2 cellular contexts compared by ENCODE assay signal in the genomic region with DNA sequence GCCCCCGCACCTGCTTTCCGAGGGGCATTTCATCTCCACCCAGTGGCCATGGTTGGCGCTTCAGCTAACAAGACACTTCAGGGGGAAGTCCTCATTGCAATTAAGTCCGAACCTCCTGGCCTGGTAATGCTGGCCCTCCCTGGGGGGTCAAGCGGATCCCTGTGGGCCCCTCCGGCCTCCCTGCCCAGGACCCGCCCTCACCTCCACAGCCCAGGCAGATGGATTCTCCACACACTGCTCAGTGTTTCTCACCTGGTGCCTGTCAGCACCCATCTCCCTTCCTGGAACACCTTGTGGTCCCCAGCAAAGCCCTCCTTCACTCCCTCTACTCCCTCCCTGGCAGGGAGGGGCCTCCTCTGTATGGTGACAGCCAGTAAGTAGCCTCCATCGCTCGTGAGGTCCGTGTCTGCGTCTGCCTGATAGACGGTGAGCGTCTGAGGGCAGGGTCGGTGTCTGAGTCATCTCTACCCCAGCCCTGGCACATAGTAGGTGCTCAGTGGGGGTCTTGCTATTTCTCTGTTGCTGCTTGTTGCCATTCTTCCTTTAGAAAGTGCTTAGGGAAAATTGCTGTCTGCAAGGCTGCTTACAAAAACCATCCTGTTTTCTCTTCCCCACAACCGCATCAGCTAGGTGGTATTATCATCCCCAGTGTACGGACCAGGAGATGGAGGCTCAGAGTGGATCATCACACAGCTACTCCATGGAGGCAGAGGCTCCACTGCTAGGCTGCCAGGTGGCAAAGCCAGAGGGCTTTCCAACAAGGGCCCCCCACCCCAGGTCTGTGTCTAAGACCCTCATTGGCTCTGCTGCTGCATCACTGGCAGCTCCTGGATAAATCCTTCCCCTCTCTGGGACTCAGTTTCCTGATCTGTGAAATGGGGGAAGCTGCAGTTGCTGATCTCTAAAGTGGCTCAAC.
TF ChIP-seq lines count a peak whose summit lies in the region.

No MANE protein-coding gene starts in this region.

TF ChIP-seq in HEK293, 187 proteins besides CTCF, POLR2A, EP300 and RAD21:
- TF ChIP-seq, protein P1, sequence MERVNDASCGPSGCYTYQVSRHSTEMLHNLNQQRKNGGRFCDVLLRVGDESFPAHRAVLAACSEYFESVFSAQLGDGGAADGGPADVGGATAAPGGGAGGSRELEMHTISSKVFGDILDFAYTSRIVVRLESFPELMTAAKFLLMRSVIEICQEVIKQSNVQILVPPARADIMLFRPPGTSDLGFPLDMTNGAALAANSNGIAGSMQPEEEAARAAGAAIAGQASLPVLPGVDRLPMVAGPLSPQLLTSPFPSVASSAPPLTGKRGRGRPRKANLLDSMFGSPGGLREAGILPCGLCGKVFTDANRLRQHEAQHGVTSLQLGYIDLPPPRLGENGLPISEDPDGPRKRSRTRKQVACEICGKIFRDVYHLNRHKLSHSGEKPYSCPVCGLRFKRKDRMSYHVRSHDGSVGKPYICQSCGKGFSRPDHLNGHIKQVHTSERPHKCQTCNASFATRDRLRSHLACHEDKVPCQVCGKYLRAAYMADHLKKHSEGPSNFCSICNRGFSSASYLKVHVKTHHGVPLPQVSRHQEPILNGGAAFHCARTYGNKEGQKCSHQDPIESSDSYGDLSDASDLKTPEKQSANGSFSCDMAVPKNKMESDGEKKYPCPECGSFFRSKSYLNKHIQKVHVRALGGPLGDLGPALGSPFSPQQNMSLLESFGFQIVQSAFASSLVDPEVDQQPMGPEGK (tag by site-specific recombination; IDR thresholded peaks at IDR 0.05), result 0 out of 2 replicates have a peak, but pooled peaks have one; percentile 28
- TF ChIP-seq, protein P2, sequence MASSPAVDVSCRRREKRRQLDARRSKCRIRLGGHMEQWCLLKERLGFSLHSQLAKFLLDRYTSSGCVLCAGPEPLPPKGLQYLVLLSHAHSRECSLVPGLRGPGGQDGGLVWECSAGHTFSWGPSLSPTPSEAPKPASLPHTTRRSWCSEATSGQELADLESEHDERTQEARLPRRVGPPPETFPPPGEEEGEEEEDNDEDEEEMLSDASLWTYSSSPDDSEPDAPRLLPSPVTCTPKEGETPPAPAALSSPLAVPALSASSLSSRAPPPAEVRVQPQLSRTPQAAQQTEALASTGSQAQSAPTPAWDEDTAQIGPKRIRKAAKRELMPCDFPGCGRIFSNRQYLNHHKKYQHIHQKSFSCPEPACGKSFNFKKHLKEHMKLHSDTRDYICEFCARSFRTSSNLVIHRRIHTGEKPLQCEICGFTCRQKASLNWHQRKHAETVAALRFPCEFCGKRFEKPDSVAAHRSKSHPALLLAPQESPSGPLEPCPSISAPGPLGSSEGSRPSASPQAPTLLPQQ (tag by site-specific recombination; IDR thresholded peaks at IDR 0.05), result peak; percentile 27; the same call in 1 of the 2 replicates
- TF ChIP-seq ZNF16 (tag by site-specific recombination; IDR thresholded peaks at IDR 0.05; ENCODE audit: low read depth) (no peak), SP2 (tag by site-specific recombination; IDR thresholded peaks at IDR 0.05) (peak; percentile 20), ZIC2 (tag by site-specific recombination; IDR thresholded peaks at IDR 0.05) (0 out of 2 replicates have a peak, but pooled peaks have one; percentile 8), ZBTB21 (tag by site-specific recombination; IDR thresholded peaks at IDR 0.05) (no peak), ZFP69B (tag by site-specific recombination; IDR thresholded peaks at IDR 0.05) (0 out of 2 replicates have a peak, but pooled peaks have one; percentile 20), ZNF501 (tag by site-specific recombination; IDR thresholded peaks at IDR 0.05) (no peak), ZNF19 (tag by site-specific recombination; IDR thresholded peaks at IDR 0.05; ENCODE audit: low read depth) (no peak), ZNF560 (tag by site-specific recombination; IDR thresholded peaks at IDR 0.05; ENCODE audit: borderline replicate concordance) (no peak), ZNF394 (tag by site-specific recombination; IDR thresholded peaks at IDR 0.05; ENCODE audit: borderline replicate concordance) (peak; percentile 95), GLIS1 (tag by site-specific recombination; IDR thresholded peaks at IDR 0.05) (peak; percentile 84), ZNF768 (tag by site-specific recombination; IDR thresholded peaks at IDR 0.05) (0 out of 2 replicates have a peak, but pooled peaks have one; percentile 39), GLIS2 (tag by site-specific recombination; IDR thresholded peaks at IDR 0.05) (peak; percentile 80), ZNF341 (tag by site-specific recombination; IDR thresholded peaks at IDR 0.05; ENCODE audit: low read depth) (peak; percentile 64)

TF ChIP-seq in H1, 55 proteins besides CTCF, POLR2A, EP300 and RAD21:
- no peak for TF ChIP-seq BCL11A (IDR thresholded peaks at IDR 0.05; ENCODE audit: low read depth in 2 of 2, low read length in 2 of 2)
- TF ChIP-seq CREB1 (IDR thresholded peaks at IDR 0.05), result no peak
- TF ChIP-seq KDM1A (IDR thresholded peaks at IDR 0.05; ENCODE audit: borderline replicate concordance, low read length), result peak; percentile 49; the same call in 1 of the 2 replicates
- TF ChIP-seq EGR1 (IDR thresholded peaks at IDR 0.05; ENCODE audit: borderline replicate concordance, low read depth, low read length), result no peak
